In genomic region chr17:72661945-72662826, GRCh38 we compare ENCODE assay signal across 20 cellular contexts.
DNase-seq lines count a peak whose midpoint lies in the region; ATAC-seq and TF ChIP-seq lines count a peak whose summit lies in the region.
"Had no signal": no experiment of that assay in that cellular context is flagged by ENCODE, and none has a peak within 500 bp of the region (broad histone marks: within the 10 kb centered on the region; RNA-seq: fewer than 3 reads in every experiment).

No MANE protein-coding gene starts in this region.

- H2AK5ac ChIP-seq in mesenchymal stem cell (ENCODE audit: low read length, severe bottlenecking) = peak overlapping the region; percentile 65

- H3K14ac ChIP-seq in mesenchymal stem cell (ENCODE audit: low read length in 2 of 2) = no peak overlapping the region

- H3K4me3 Mint-ChIP-seq in CD4-positive, alpha-beta T cell = no peak overlapping the region
- no peak overlapping the region for H3K4me3 Mint-ChIP-seq in activated B cell treated with CpG ODN at 0.5 μM for 24 hours
- H3K4me3 Mint-ChIP-seq: naive thymus-derived CD8-positive, alpha-beta T cell; stimulated activated naive CD8-positive, alpha-beta T cell treated with anti-CD3 and anti-CD28 coated beads, Interleukin-15, Interleukin-2, amounts not matched to agents 100 ng/mL and 50 ng/mL, for 24 hours had no signal

- H3K27ac ChIP-seq in CD4-positive, alpha-beta T cell (ENCODE audit: low read depth, low read length) = no peak overlapping the region
- H3K27ac ChIP-seq in HEK293 (ENCODE audit: extremely low read depth, low read depth, low read length) (peak overlapping the region; percentile 53; the same call in 1 of the 2 replicates), mesenchymal stem cell (ENCODE audit: low read length, poor library complexity, severe bottlenecking) (no peak overlapping the region), SJCRH30 (no peak overlapping the region)
- H3K27ac ChIP-seq: SJSA1, thyroid gland had no signal

- H4K91ac ChIP-seq in mesenchymal stem cell (ENCODE audit: low read length) = no peak overlapping the region

- no peaks in the 10 kb centered on the region for H3K79me1 ChIP-seq in mesenchymal stem cell (replicated peaks; ENCODE audit: low read length, poor library complexity, severe bottlenecking)

- no peak for DNase-seq in CD4-positive, alpha-beta T cell
- DNase-seq in activated B cell treated with CpG ODN at 0.5 μM for 24 hours (no peak), mesenchymal stem cell (no peak), SJCRH30 (no peak), hepatic stellate cell (ENCODE audit: low spot score) (no peak), NCI-H748 (lab: John Stamatoyannopoulos, UW; ENCODE audit: unreplicated experiment) (no peak)
- DNase-seq: activated CD4-positive, alpha-beta T cell treated with anti-CD3 and anti-CD28 coated beads for 4 hours; activated naive CD4-positive, alpha-beta T cell treated with anti-CD3 and anti-CD28 coated beads, Interleukin-2, amount 50 U/mL, for 16 hours; aorta; glutamatergic neuron; left cardiac atrium; MG63; naive thymus-derived CD8-positive, alpha-beta T cell; NCI-H446; stimulated activated CD4-positive, alpha-beta T cell treated with anti-CD3 and anti-CD28 coated beads, Interleukin-15, amount 100 ng/mL, for 24 hours; thyroid gland had no signal

- no peak overlapping the region for H3K4ac ChIP-seq in mesenchymal stem cell (ENCODE audit: low read depth in 1 of 2, low read length in 2 of 2)

- no peaks in the 10 kb centered on the region for H3K27me3 ChIP-seq in CD4-positive, alpha-beta T cell (ENCODE audit: control insufficient read depth, insufficient read depth, low read length)
- H3K27me3 ChIP-seq in mesenchymal stem cell (ENCODE audit: control insufficient read depth in 1 of 2, insufficient read depth in 1 of 2, low read length in 2 of 2) (peaks cover 0 to 9% of the 10 kb centered on the region in 2 experiments), SJCRH30 (0 out of 2 replicates have a peak, but pooled peaks cover 2% of the 10 kb centered on the region)
- H3K27me3 ChIP-seq: MG63, SJSA1, thyroid gland had no signal

- no peaks in the 10 kb centered on the region for H3K27me3 Mint-ChIP-seq in CD4-positive, alpha-beta T cell
- no peaks in the 10 kb centered on the region for H3K27me3 Mint-ChIP-seq in activated B cell treated with CpG ODN at 0.5 μM for 24 hours
- H3K27me3 Mint-ChIP-seq: naive thymus-derived CD8-positive, alpha-beta T cell; stimulated activated naive CD8-positive, alpha-beta T cell treated with anti-CD3 and anti-CD28 coated beads, Interleukin-15, Interleukin-2, amounts not matched to agents 100 ng/mL and 50 ng/mL, for 24 hours had no signal

- no peak overlapping the region for H3K4me2 ChIP-seq in mesenchymal stem cell (ENCODE audit: low read length, poor library complexity, severe bottlenecking)

- no peak overlapping the region for H2BK5ac ChIP-seq in mesenchymal stem cell (ENCODE audit: low read depth, low read length, poor library complexity, severe bottlenecking)

- POLR2A ChIA-PET in CD4-positive, alpha-beta T cell (lab: Charles Lee) = no interaction called here
- POLR2A ChIA-PET in HEK293 (lab: Yijun Ruan, JAX) = interaction anchor here (0.7 kb wide), 1 partner anchor 69 kb away, joined by 3 read pairs; no protein-coding TSS in a partner anchor
- POLR2A ChIA-PET in activated B cell treated with CpG ODN at 0.5 μM for 24 hours (lab: Charles Lee) = no interaction called here

- H3K4me1 ChIP-seq in HEK293 (ENCODE audit: control insufficient read depth, insufficient read depth, low read length) = peaks cover 9% of the 10 kb centered on the region
- H3K4me1 ChIP-seq in mesenchymal stem cell (ENCODE audit: control insufficient read depth, insufficient read depth, low read depth, low read length) = peaks cover 28% of the 10 kb centered on the region
- H3K4me1 ChIP-seq in SJCRH30 = no peaks in the 10 kb centered on the region
- H3K4me1 ChIP-seq: thyroid gland had no signal

- intact Hi-C loops in CD4-positive, alpha-beta T cell (cut with DNase I, micrococcal nuclease) = no loop called here
- intact Hi-C loops in activated B cell treated with CpG ODN at 0.5 μM for 24 hours (cut with micrococcal nuclease) = no loop called here

- H2BK12ac ChIP-seq in mesenchymal stem cell (ENCODE audit: low read length in 2 of 2) = no peak overlapping the region

- no peaks in the 10 kb centered on the region for H3K4me1 Mint-ChIP-seq in CD4-positive, alpha-beta T cell (ENCODE audit: low read depth)
- H3K4me1 Mint-ChIP-seq in activated B cell treated with CpG ODN at 0.5 μM for 24 hours = no peaks in the 10 kb centered on the region
- H3K4me1 Mint-ChIP-seq: naive thymus-derived CD8-positive, alpha-beta T cell had no signal

- no peak overlapping the region for H2BK15ac ChIP-seq in mesenchymal stem cell (ENCODE audit: low read depth, poor library complexity, severe bottlenecking)

- H3K36me3 ChIP-seq in HEK293 (ENCODE audit: control insufficient read depth in 2 of 2, insufficient read depth in 1 of 2, low read length in 2 of 2) = no peaks in the 10 kb centered on the region
- H3K36me3 ChIP-seq in mesenchymal stem cell (ENCODE audit: control insufficient read depth in 1 of 2, insufficient read depth in 2 of 2, low read depth in 1 of 2, low read length in 2 of 2) = no peaks in the 10 kb centered on the region
- no peaks in the 10 kb centered on the region for H3K36me3 ChIP-seq in SJCRH30
- H3K36me3 ChIP-seq: MG63, SJSA1, thyroid gland had no signal

- no peak overlapping the region for H4K8ac ChIP-seq in mesenchymal stem cell (ENCODE audit: low read length)

- TF ChIP-seq CTCF in CD4-positive, alpha-beta T cell (IDR thresholded peaks at IDR 0.05) = peak; percentile 47
- no peak for TF ChIP-seq CTCF in HEK293 (tag by site-specific recombination; IDR thresholded peaks at IDR 0.05)
- TF ChIP-seq CTCF in activated B cell treated with CpG ODN at 0.5 μM for 24 hours (IDR thresholded peaks at IDR 0.05) = peak; percentile 91

- no peak overlapping the region for H3K4me3 ChIP-seq in HEK293 (ENCODE audit: low read depth, low read length)
- no peak overlapping the region for H3K4me3 ChIP-seq in mesenchymal stem cell (ENCODE audit: insufficient read depth in 1 of 2, low read depth in 1 of 2, low read length in 2 of 2)
- H3K4me3 ChIP-seq in SJCRH30 = no peak overlapping the region
- H3K4me3 ChIP-seq: MG63, SJSA1, thyroid gland had no signal

- CTCF ChIA-PET in CD4-positive, alpha-beta T cell (lab: Charles Lee) = no interaction called here
- CTCF ChIA-PET in HEK293 (lab: Yijun Ruan, JAX) = interaction anchor here (1.2 to 1.5 kb wide), 2 partner anchors 9 to 38 kb away, joined by 3 to 5 read pairs; no protein-coding TSS in a partner anchor
- CTCF ChIA-PET in activated B cell treated with CpG ODN at 0.5 μM for 24 hours (lab: Charles Lee) = no interaction called here

- no peaks in the 10 kb centered on the region for H3K9me3 ChIP-seq in CD4-positive, alpha-beta T cell (ENCODE audit: control insufficient read depth, low read length)
- H3K9me3 ChIP-seq in HEK293 (ENCODE audit: control insufficient read depth, insufficient read depth, low read depth, low read length) (no peaks in the 10 kb centered on the region), mesenchymal stem cell (ENCODE audit: control insufficient read depth, low read length) (no peaks in the 10 kb centered on the region), SJCRH30 (replicated peaks) (no peaks in the 10 kb centered on the region)
- H3K9me3 ChIP-seq: MG63, thyroid gland had no signal

- no peaks in the 10 kb centered on the region for H3K9me3 Mint-ChIP-seq in CD4-positive, alpha-beta T cell
- H3K9me3 Mint-ChIP-seq in activated B cell treated with CpG ODN at 0.5 μM for 24 hours = no peaks in the 10 kb centered on the region

- no peak overlapping the region for H3K18ac ChIP-seq in mesenchymal stem cell (ENCODE audit: low read depth in 1 of 2, low read length in 2 of 2)

- no peak overlapping the region for H3K27ac Mint-ChIP-seq in CD4-positive, alpha-beta T cell
- no peak overlapping the region for H3K27ac Mint-ChIP-seq in activated B cell treated with CpG ODN at 0.5 μM for 24 hours
- H3K27ac Mint-ChIP-seq: naive thymus-derived CD8-positive, alpha-beta T cell; stimulated activated naive CD8-positive, alpha-beta T cell treated with anti-CD3 and anti-CD28 coated beads, Interleukin-15, Interleukin-2, amounts not matched to agents 100 ng/mL and 50 ng/mL, for 24 hours had no signal

- H2AFZ ChIP-seq in mesenchymal stem cell (ENCODE audit: low read depth, low read length) = no peak overlapping the region

- H2BK120ac ChIP-seq in mesenchymal stem cell (ENCODE audit: low read depth, low read length) = no peak overlapping the region

- no peak overlapping the region for H3K23ac ChIP-seq in mesenchymal stem cell (ENCODE audit: low read length in 2 of 2)

- H3K9ac ChIP-seq in mesenchymal stem cell (ENCODE audit: low read length) = no peak overlapping the region

- H3K36me3 Mint-ChIP-seq in CD4-positive, alpha-beta T cell (ENCODE audit: low read depth) = no peaks in the 10 kb centered on the region
- H3K36me3 Mint-ChIP-seq in activated B cell treated with CpG ODN at 0.5 μM for 24 hours (ENCODE audit: low read depth) = no peaks in the 10 kb centered on the region

- ATAC-seq in CD4-positive, alpha-beta T cell (ENCODE audit: poor library complexity) = no peak
- no peak for ATAC-seq in activated B cell treated with CpG ODN at 0.5 μM for 24 hours (ENCODE audit: low read depth)
- ATAC-seq in HG02870 (IDR thresholded peaks at IDR 0.05; ENCODE audit: unreplicated experiment) = no peak
- ATAC-seq: left cardiac atrium; naive thymus-derived CD8-positive, alpha-beta T cell had no signal

- WGBS in mesenchymal stem cell = 97% methylated on average over 3 of the region's 3 CpGs

TF ChIP-seq in HEK293, 187 proteins besides CTCF, POLR2A, EP300 and RAD21 (continues in another document):
- TF ChIP-seq ZNF221 (tag by site-specific recombination; IDR thresholded peaks at IDR 0.05; ENCODE audit: borderline replicate concordance) (no peak), ZNF10 (tag by site-specific recombination; IDR thresholded peaks at IDR 0.05) (peak; percentile 92), ZNF624 (tag by site-specific recombination; IDR thresholded peaks at IDR 0.05) (no peak), ZNF223 (tag by site-specific recombination; IDR thresholded peaks at IDR 0.05) (0 out of 2 replicates have a peak, but pooled peaks have one; percentile 12), SP2 (tag by site-specific recombination; IDR thresholded peaks at IDR 0.05) (no peak), ZNF785 (tag by site-specific recombination; IDR thresholded peaks at IDR 0.05) (no peak), ZNF600 (tag by site-specific recombination; IDR thresholded peaks at IDR 0.05) (no peak), ZNF777 (tag by site-specific recombination; IDR thresholded peaks at IDR 0.05; ENCODE audit: borderline replicate concordance) (0 out of 2 replicates have a peak, but pooled peaks have one; percentile 1), ZNF654 (tag by site-specific recombination; IDR thresholded peaks at IDR 0.05; ENCODE audit: low read depth) (no peak), ZNF747 (tag by site-specific recombination; IDR thresholded peaks at IDR 0.05) (no peak)
